ENCODE assay signal across 18 cellular contexts in the genomic region with DNA sequence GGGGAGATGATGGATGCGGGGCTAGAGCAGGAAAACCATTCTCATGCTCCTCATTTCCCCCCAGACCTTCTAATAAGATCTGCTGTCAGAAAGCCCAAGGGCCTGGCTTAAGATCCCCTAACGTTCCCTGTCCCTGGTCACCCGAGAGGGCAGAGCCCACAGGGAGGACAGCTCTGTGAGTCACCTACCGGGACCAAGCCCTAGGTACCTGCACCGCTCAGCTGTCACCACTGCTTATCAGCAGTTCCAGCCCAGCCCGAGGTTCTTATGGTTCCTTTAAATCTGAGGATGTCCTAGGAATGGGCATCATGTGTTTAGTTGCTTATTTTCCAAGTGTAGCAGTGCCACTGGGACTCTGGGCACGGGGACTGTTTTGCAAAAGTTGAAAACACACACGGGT. TPM values are rescaled to one million over a fixed set of nuclear protein-coding genes. Genes with fewer than 3 reads are reported as not detected.
A peak's percentile ranks its signal among the peaks of the same experiment; 100 is the strongest.
DNase-seq lines count a peak whose midpoint lies in the region; ATAC-seq and TF ChIP-seq lines count a peak whose summit lies in the region.
"Had no signal": no experiment of that assay in that cellular context is flagged by ENCODE, and none has a peak within 500 bp of the region (broad histone marks: within the 10 kb centered on the region; RNA-seq: fewer than 3 reads in every experiment).

No MANE protein-coding gene starts in this region.

- intact Hi-C loops in CD4-positive, alpha-beta memory T cell (cut with micrococcal nuclease), result loop anchor here (2.0 to 5.0 kb wide), 2 partner anchors 33 to 53 kb away; a partner anchor contains a TSS
- intact Hi-C loops in activated T-helper 2 cell treated with anti-CD3 and anti-CD28 coated beads, Interferon-gamma antibody, Interleukin-2, Interleukin-4, amounts not matched to agents 10 μg/mL and 5 μg/mL and 100 μg/mL, durations not matched to agents 14 hours and 24 hours and 36 hours (cut with micrococcal nuclease), result no loop called here

- H3K9me3 Mint-ChIP-seq in CD4-positive, alpha-beta memory T cell, result no peaks in the 10 kb centered on the region
- no peaks in the 10 kb centered on the region for H3K9me3 Mint-ChIP-seq in chondrocyte (ENCODE audit: low read depth)
- no peaks in the 10 kb centered on the region for H3K9me3 Mint-ChIP-seq in natural killer cell treated with Interleukin-12 subunit alpha and Interleukin-12 subunit beta and Interleukin-15 and Interleukin-18, amount 100 ng/mL, for 72 hours
- H3K9me3 Mint-ChIP-seq in activated T-helper 2 cell treated with anti-CD3 and anti-CD28 coated beads, Interferon-gamma antibody, Interleukin-2, Interleukin-4, amounts not matched to agents 10 μg/mL and 5 μg/mL and 100 μg/mL, durations not matched to agents 14 hours and 24 hours and 36 hours, result no peaks in the 10 kb centered on the region

- H3K4me3 ChIP-seq in CD4-positive, alpha-beta memory T cell (ENCODE audit: low read length in 2 of 2), result no peak overlapping the region
- H3K4me3 ChIP-seq: BLaER1 treated with 17β-estradiol and CSF1 and Interleukin-3, amounts not matched to agents 10 nM and 100 nM; HAP-1 had no signal

- peaks cover 3 to 4% of the 10 kb centered on the region in 2 donors for H3K36me3 Mint-ChIP-seq in CD4-positive, alpha-beta memory T cell
- H3K36me3 Mint-ChIP-seq in chondrocyte (ENCODE audit: low read depth), result peaks cover 11% of the 10 kb centered on the region
- H3K36me3 Mint-ChIP-seq in natural killer cell treated with Interleukin-12 subunit alpha and Interleukin-12 subunit beta and Interleukin-15 and Interleukin-18, amount 100 ng/mL, for 72 hours, result no peaks in the 10 kb centered on the region
- peaks cover 36% of the 10 kb centered on the region for H3K36me3 Mint-ChIP-seq in activated T-helper 2 cell treated with anti-CD3 and anti-CD28 coated beads, Interferon-gamma antibody, Interleukin-2, Interleukin-4, amounts not matched to agents 10 μg/mL and 5 μg/mL and 100 μg/mL, durations not matched to agents 14 hours and 24 hours and 36 hours (ENCODE audit: low read depth)

- peak overlapping the region in 4 of 8 donors; percentile 40 to 86 (median 78) for H3K4me3 Mint-ChIP-seq in CD4-positive, alpha-beta memory T cell
- H3K4me3 Mint-ChIP-seq in chondrocyte (ENCODE audit: unreplicated experiment), result no peak overlapping the region
- peak overlapping the region; percentile 83 for H3K4me3 Mint-ChIP-seq in natural killer cell treated with Interleukin-12 subunit alpha and Interleukin-12 subunit beta and Interleukin-15 and Interleukin-18, amount 100 ng/mL, for 72 hours
- no peak overlapping the region for H3K4me3 Mint-ChIP-seq in activated T-helper 2 cell treated with anti-CD3 and anti-CD28 coated beads, Interferon-gamma antibody, Interleukin-2, Interleukin-4, amounts not matched to agents 10 μg/mL and 5 μg/mL and 100 μg/mL, durations not matched to agents 14 hours and 24 hours and 36 hours (ENCODE audit: low read depth)

- no peak for TF ChIP-seq CTCF in chondrocyte (IDR thresholded peaks at IDR 0.05)

- peak; percentile 40 for DNase-seq in activated CD8-positive, alpha-beta memory T cell treated with anti-CD3 and anti-CD28 coated beads for 24 hours
- no peak for DNase-seq in activated CD8-positive, alpha-beta memory T cell treated with anti-CD3 and anti-CD28 coated beads, Interleukin-2, amount 50 U/mL, for 48 hours
- DNase-seq in CD4-positive, alpha-beta memory T cell, result no peak
- DNase-seq in chondrocyte (ENCODE audit: low spot score), result no peak
- DNase-seq in natural killer cell treated with Interleukin-12 subunit alpha and Interleukin-12 subunit beta and Interleukin-15 and Interleukin-18, amount 100 ng/mL, for 72 hours (ENCODE audit: low spot score), result no peak
- DNase-seq in D341Med (ENCODE audit: low spot score), result no peak
- DNase-seq in activated T-helper 2 cell treated with anti-CD3 and anti-CD28 coated beads, Interferon-gamma antibody, Interleukin-2, Interleukin-4, amounts not matched to agents 10 μg/mL and 5 μg/mL and 100 μg/mL, durations not matched to agents 14 hours and 24 hours and 36 hours (ENCODE audit: low spot score), result no peak
- DNase-seq in globus pallidus (ENCODE audit: low spot score), result no peak
- DNase-seq: 8988T, COR-L47, NCI-H1436, NCI-H2107, NCI-H226, NCI-H526, OCI-M1 had no signal

- no peaks in the 10 kb centered on the region for H3K27me3 Mint-ChIP-seq in CD4-positive, alpha-beta memory T cell
- no peaks in the 10 kb centered on the region for H3K27me3 Mint-ChIP-seq in chondrocyte (ENCODE audit: low read depth)
- peaks cover 0 to 2% of the 10 kb centered on the region in 2 donors for H3K27me3 Mint-ChIP-seq in natural killer cell treated with Interleukin-12 subunit alpha and Interleukin-12 subunit beta and Interleukin-15 and Interleukin-18, amount 100 ng/mL, for 72 hours
- no peaks in the 10 kb centered on the region for H3K27me3 Mint-ChIP-seq in activated T-helper 2 cell treated with anti-CD3 and anti-CD28 coated beads, Interferon-gamma antibody, Interleukin-2, Interleukin-4, amounts not matched to agents 10 μg/mL and 5 μg/mL and 100 μg/mL, durations not matched to agents 14 hours and 24 hours and 36 hours (ENCODE audit: low read depth)

- H3K4me1 Mint-ChIP-seq in CD4-positive, alpha-beta memory T cell, result peaks cover 41 to 74% (median 62%) of the 10 kb centered on the region in 4 donors
- peaks cover 74% of the 10 kb centered on the region for H3K4me1 Mint-ChIP-seq in chondrocyte (ENCODE audit: low read depth)
- H3K4me1 Mint-ChIP-seq in natural killer cell treated with Interleukin-12 subunit alpha and Interleukin-12 subunit beta and Interleukin-15 and Interleukin-18, amount 100 ng/mL, for 72 hours (ENCODE audit: low read depth in 2 of 2), result peaks cover 51 to 53% of the 10 kb centered on the region in 2 donors
- peaks cover 71% of the 10 kb centered on the region for H3K4me1 Mint-ChIP-seq in activated T-helper 2 cell treated with anti-CD3 and anti-CD28 coated beads, Interferon-gamma antibody, Interleukin-2, Interleukin-4, amounts not matched to agents 10 μg/mL and 5 μg/mL and 100 μg/mL, durations not matched to agents 14 hours and 24 hours and 36 hours (ENCODE audit: low read depth)

- ATAC-seq in natural killer cell treated with Interleukin-12 subunit alpha and Interleukin-12 subunit beta and Interleukin-15 and Interleukin-18, amount 100 ng/mL, for 72 hours, result no peak

- POLR2A ChIA-PET in CD4-positive, alpha-beta memory T cell (lab: Charles Lee; ENCODE audit: partially characterized antibody), result interaction anchor here (2.4 to 5.1 kb wide), 2 partner anchors 36 to 51 kb away, joined by 6 to 62 read pairs; a partner anchor contains a TSS

- H3K27ac ChIP-seq in CD4-positive, alpha-beta memory T cell (ENCODE audit: low read depth, low read length), result no peak overlapping the region
- H3K27ac ChIP-seq: BLaER1 treated with 17β-estradiol and CSF1 and Interleukin-3, amounts not matched to agents 10 nM and 100 nM; RWPE1 had no signal

- no peaks in the 10 kb centered on the region for H3K27me3 ChIP-seq in CD4-positive, alpha-beta memory T cell (ENCODE audit: insufficient read depth, low read length)

- H3K9me3 ChIP-seq in CD4-positive, alpha-beta memory T cell (ENCODE audit: control insufficient read depth in 1 of 2, low read length in 2 of 2), result no peaks in the 10 kb centered on the region
- H3K9me3 ChIP-seq: BLaER1 treated with 17β-estradiol and CSF1 and Interleukin-3, amounts not matched to agents 10 nM and 100 nM; HAP-1 had no signal

- no peaks in the 10 kb centered on the region for H3K36me3 ChIP-seq in CD4-positive, alpha-beta memory T cell (ENCODE audit: insufficient read depth, low read length)
- H3K36me3 ChIP-seq: HAP-1 had no signal

- peak overlapping the region in 6 of 7 donors; percentile 82 to 93 (median 84) for H3K27ac Mint-ChIP-seq in CD4-positive, alpha-beta memory T cell
- peak overlapping the region; percentile 86 for H3K27ac Mint-ChIP-seq in chondrocyte (ENCODE audit: unreplicated experiment)
- H3K27ac Mint-ChIP-seq in natural killer cell treated with Interleukin-12 subunit alpha and Interleukin-12 subunit beta and Interleukin-15 and Interleukin-18, amount 100 ng/mL, for 72 hours, result no peak overlapping the region
- H3K27ac Mint-ChIP-seq in activated T-helper 2 cell treated with anti-CD3 and anti-CD28 coated beads, Interferon-gamma antibody, Interleukin-2, Interleukin-4, amounts not matched to agents 10 μg/mL and 5 μg/mL and 100 μg/mL, durations not matched to agents 14 hours and 24 hours and 36 hours, result no peak overlapping the region

- H3K4me1 ChIP-seq in CD4-positive, alpha-beta memory T cell (ENCODE audit: insufficient read depth, low read length), result peaks cover 49% of the 10 kb centered on the region

- CTCF ChIA-PET in CD4-positive, alpha-beta memory T cell (lab: Charles Lee; ENCODE audit: partially characterized antibody), result interaction anchor here (1.5 kb wide), 1 partner anchor 124 kb away, joined by 4 read pairs; no protein-coding TSS in a partner anchor

RNA-seq across cellular contexts. Expression of a gene that starts 53.0 kb away (rescaled TPM):
- total RNA-seq in CD4-positive, alpha-beta memory T cell, result 10 to 100 TPM; 48.2 to 51.1 TPM
- polyA plus RNA-seq in CD4-positive, alpha-beta memory T cell, result 10 to 100 TPM in 1 of 2 donors, 1 to 10 TPM in 1; 2.7 to 11.2 TPM
- total RNA-seq in chondrocyte, result 160 to 190 TPM (median 163 TPM) in 3 replicates
- 10 to 100 TPM; 16.6 to 22.8 TPM for total RNA-seq in natural killer cell treated with Interleukin-12 subunit alpha and Interleukin-12 subunit beta and Interleukin-15 and Interleukin-18, amount 100 ng/mL, for 72 hours
- total RNA-seq in activated T-helper 2 cell treated with anti-CD3 and anti-CD28 coated beads, Interferon-gamma antibody, Interleukin-2, Interleukin-4, amounts not matched to agents 10 μg/mL and 5 μg/mL and 100 μg/mL, durations not matched to agents 14 hours and 24 hours and 36 hours, result 40.1 and 44.4 TPM in 2 replicates

Comparison
In these comparisons a context has a peak if more than half of its experiments do, and no peak if none do; other contexts are left out.
1. H3K27ac Mint-ChIP-seq: peak in CD4-positive, alpha-beta memory T cell (6 of 7) and chondrocyte (single experiment); none in natural killer cell treated with Interleukin-12 subunit alpha and Interleukin-12 subunit beta and Interleukin-15 and Interleukin-18, amount 100 ng/mL, for 72 hours (0 of 2) and activated T-helper 2 cell treated with anti-CD3 and anti-CD28 coated beads, Interferon-gamma antibody, Interleukin-2, Interleukin-4, amounts not matched to agents 10 μg/mL and 5 μg/mL and 100 μg/mL, durations not matched to agents 14 hours and 24 hours and 36 hours (single experiment).